ENCODE assay signal across 19 cellular contexts in genomic region chr1:168110896-168111545, GRCh38. TPM values are rescaled to one million over a fixed set of nuclear protein-coding genes. Genes with fewer than 3 reads are reported as not detected.
DNase-seq lines count a peak whose midpoint lies in the region; ATAC-seq, FAIRE-seq and TF ChIP-seq lines count a peak whose summit lies in the region.
"Had no signal": no experiment of that assay in that cellular context is flagged by ENCODE, and none has a peak within 500 bp of the region (broad histone marks: within the 10 kb centered on the region; RNA-seq: fewer than 3 reads in every experiment).

No MANE protein-coding gene starts in this region.

- no peak for ATAC-seq in activated CD4-positive, alpha-beta T cell treated with anti-CD3 and anti-CD28 coated beads for 36 hours
- ATAC-seq: activated CD4-positive, CD25-positive, alpha-beta regulatory T cell treated with anti-CD3 and anti-CD28 coated beads, Interleukin-2, amount 50 U/mL, for 24 hours; heart right ventricle; naive thymus-derived CD4-positive, alpha-beta T cell had no signal

- CTCF ChIA-PET in activated CD4-positive, alpha-beta T cell treated with anti-CD3 and anti-CD28 coated beads for 36 hours (lab: Charles Lee): interaction anchor here (0.7 to 0.8 kb wide), 3 partner anchors 13 to 554 kb away, joined by 3 read pairs; no protein-coding TSS in a partner anchor
- CTCF ChIA-PET in activated CD4-positive, alpha-beta T cell treated with anti-CD3 and anti-CD28 coated beads, Interleukin-2, amount 10 ng/mL, durations not matched to agents 7 days and 5 days (lab: Charles Lee): interaction anchor here (0.6 kb wide), 1 partner anchor 175 kb away, joined by 6 read pairs; no protein-coding TSS in a partner anchor

- H3K4me3 Mint-ChIP-seq in activated CD4-positive, alpha-beta T cell treated with anti-CD3 and anti-CD28 coated beads for 36 hours: no peak overlapping the region
- H3K4me3 Mint-ChIP-seq in activated CD4-positive, alpha-beta T cell treated with anti-CD3 and anti-CD28 coated beads, Interleukin-2, amount 10 ng/mL, durations not matched to agents 7 days and 5 days: no peak overlapping the region
- H3K4me3 Mint-ChIP-seq: memory B cell; naive thymus-derived CD4-positive, alpha-beta T cell had no signal

- POLR2A ChIA-PET in activated CD4-positive, alpha-beta T cell treated with anti-CD3 and anti-CD28 coated beads for 36 hours (lab: Charles Lee): no interaction called here
- POLR2A ChIA-PET in activated CD4-positive, alpha-beta T cell treated with anti-CD3 and anti-CD28 coated beads, Interleukin-2, amount 10 ng/mL, durations not matched to agents 7 days and 5 days (lab: Charles Lee): no interaction called here

- H3K4me3 ChIP-seq in Jurkat, Clone E6-1 (ENCODE audit: low read length): no peak overlapping the region
- H3K4me3 ChIP-seq in bronchial epithelial cell (ENCODE audit: low read depth, low read length) (no peak overlapping the region), dorsolateral prefrontal cortex (no peak overlapping the region)
- H3K4me3 ChIP-seq: heart right ventricle, vagina had no signal

- no peaks in the 10 kb centered on the region for H3K36me3 Mint-ChIP-seq in activated CD4-positive, alpha-beta T cell treated with anti-CD3 and anti-CD28 coated beads for 36 hours (ENCODE audit: low read depth)
- H3K36me3 Mint-ChIP-seq in activated CD4-positive, alpha-beta T cell treated with anti-CD3 and anti-CD28 coated beads, Interleukin-2, amount 10 ng/mL, durations not matched to agents 7 days and 5 days (ENCODE audit: low read depth): no peaks in the 10 kb centered on the region
- H3K36me3 Mint-ChIP-seq: memory B cell; naive thymus-derived CD4-positive, alpha-beta T cell had no signal

- no peaks in the 10 kb centered on the region for H3K27me3 ChIP-seq in bronchial epithelial cell (ENCODE audit: control insufficient read depth, insufficient read depth, low read length)
- H3K27me3 ChIP-seq in dorsolateral prefrontal cortex: no peaks in the 10 kb centered on the region
- H3K27me3 ChIP-seq: heart right ventricle, vagina had no signal

- H3K9me3 Mint-ChIP-seq in activated CD4-positive, alpha-beta T cell treated with anti-CD3 and anti-CD28 coated beads for 36 hours (ENCODE audit: low read depth): no peaks in the 10 kb centered on the region
- H3K9me3 Mint-ChIP-seq in activated CD4-positive, alpha-beta T cell treated with anti-CD3 and anti-CD28 coated beads, Interleukin-2, amount 10 ng/mL, durations not matched to agents 7 days and 5 days: no peaks in the 10 kb centered on the region
- H3K9me3 Mint-ChIP-seq: memory B cell had no signal

- no peak overlapping the region for H3K27ac Mint-ChIP-seq in activated CD4-positive, alpha-beta T cell treated with anti-CD3 and anti-CD28 coated beads for 36 hours
- H3K27ac Mint-ChIP-seq in activated CD4-positive, alpha-beta T cell treated with anti-CD3 and anti-CD28 coated beads, Interleukin-2, amount 10 ng/mL, durations not matched to agents 7 days and 5 days: no peak overlapping the region
- H3K27ac Mint-ChIP-seq: memory B cell; naive thymus-derived CD4-positive, alpha-beta T cell had no signal

- TF ChIP-seq CTCF in bronchial epithelial cell (IDR thresholded peaks at IDR 0.05; ENCODE audit: insufficient read depth, low read length, severe bottlenecking) (no peak), dorsolateral prefrontal cortex (IDR thresholded peaks at IDR 0.05 in 54 of 56, conservative IDR thresholded peaks at IDR 0.05 in 2 of 56; ENCODE audit: low read depth in 1 of 56, partially characterized antibody in 56 of 56) (no peak)

- H3K27ac ChIP-seq in dorsolateral prefrontal cortex: no peak overlapping the region
- H3K27ac ChIP-seq: heart right ventricle, vagina had no signal

- no peaks in the 10 kb centered on the region for H3K27me3 Mint-ChIP-seq in activated CD4-positive, alpha-beta T cell treated with anti-CD3 and anti-CD28 coated beads for 36 hours
- H3K27me3 Mint-ChIP-seq in activated CD4-positive, alpha-beta T cell treated with anti-CD3 and anti-CD28 coated beads, Interleukin-2, amount 10 ng/mL, durations not matched to agents 7 days and 5 days: peaks cover 2% of the 10 kb centered on the region

- H3K4me1 Mint-ChIP-seq in activated CD4-positive, alpha-beta T cell treated with anti-CD3 and anti-CD28 coated beads for 36 hours: peaks cover 10% of the 10 kb centered on the region
- no peaks in the 10 kb centered on the region for H3K4me1 Mint-ChIP-seq in activated CD4-positive, alpha-beta T cell treated with anti-CD3 and anti-CD28 coated beads, Interleukin-2, amount 10 ng/mL, durations not matched to agents 7 days and 5 days
- H3K4me1 Mint-ChIP-seq: memory B cell had no signal

- FAIRE-seq in bronchial epithelial cell (lab: Jason Lieb, UNC): no peak
- FAIRE-seq: GM19239, small intestine had no signal

- no peaks in the 10 kb centered on the region for H3K36me3 ChIP-seq in bronchial epithelial cell (ENCODE audit: control insufficient read depth, insufficient read depth, low read length)
- H3K36me3 ChIP-seq: vagina had no signal

- DNase-seq in ELF-1 (ENCODE audit: low read depth, low spot score) (peak; percentile 88), bronchial epithelial cell (ENCODE audit: low read depth) (peak; percentile 73), islet precursor cell (peak; percentile 80), NK-92 (lab: John Stamatoyannopoulos, UW; ENCODE audit: unreplicated experiment) (no peak), dorsolateral prefrontal cortex (no peak)
- peak; percentile 8 for DNase-seq in Jurkat, Clone E6-1 (ENCODE audit: low read depth, low spot score)
- no peak for DNase-seq in activated CD4-positive, alpha-beta T cell treated with anti-CD3 and anti-CD28 coated beads for 36 hours
- no peak for DNase-seq in activated CD4-positive, alpha-beta T cell treated with anti-CD3 and anti-CD28 coated beads, Interleukin-2, amount 10 ng/mL, durations not matched to agents 7 days and 5 days
- DNase-seq: EL; heart right ventricle; naive thymus-derived CD4-positive, alpha-beta T cell; NCI-H1436 treated with DMSO at 0.1 percent for 48 hours; NCI-H226; small intestine; stimulated activated CD4-positive, alpha-beta T cell treated with anti-CD3 and anti-CD28 coated beads, Interleukin-4, amount 100 ng/mL, for 24 hours had no signal

- intact Hi-C loops in activated CD4-positive, alpha-beta T cell treated with anti-CD3 and anti-CD28 coated beads for 36 hours (cut with DNase I, micrococcal nuclease): no loop called here
- intact Hi-C loops in dorsolateral prefrontal cortex (cut with DNase I): no loop called here

RNA-seq across cellular contexts. Expression of gene GPR161, which starts 25.7 kb away (rescaled TPM):
- 7.8 TPM for polyA plus RNA-seq in Jurkat, Clone E6-1 (2012; ENCODE audit: insufficient read depth, insufficient read length)
- total RNA-seq in bronchial epithelial cell: 7.4 and 8.2 TPM in 2 replicates
- total RNA-seq in activated CD4-positive, alpha-beta T cell treated with anti-CD3 and anti-CD28 coated beads for 36 hours: under 1 TPM; 0.42 to 0.59 TPM
- 10 to 100 TPM in 108 of 120 experiments, 1 to 10 TPM in 12; 7.9 to 19.9 (median 13.2) TPM for total RNA-seq in dorsolateral prefrontal cortex
- total RNA-seq in activated CD4-positive, alpha-beta T cell treated with anti-CD3 and anti-CD28 coated beads, Interleukin-2, amount 10 ng/mL, durations not matched to agents 7 days and 5 days: under 1 TPM; 0.10 to 0.17 TPM
- polyA plus RNA-seq: naive thymus-derived CD4-positive, alpha-beta T cell had no signal

Comparison
In these comparisons a context has a peak if more than half of its experiments do, and no peak if none do; other contexts are left out.
1. DNase-seq: peak in ELF-1 (single experiment), Jurkat, Clone E6-1 (single experiment), bronchial epithelial cell (single experiment) and islet precursor cell (single experiment); none in NK-92 (single experiment), activated CD4-positive, alpha-beta T cell treated with anti-CD3 and anti-CD28 coated beads for 36 hours (single experiment), dorsolateral prefrontal cortex (0 of 10) and activated CD4-positive, alpha-beta T cell treated with anti-CD3 and anti-CD28 coated beads, Interleukin-2, amount 10 ng/mL, durations not matched to agents 7 days and 5 days (single experiment).